In the genomic region with DNA sequence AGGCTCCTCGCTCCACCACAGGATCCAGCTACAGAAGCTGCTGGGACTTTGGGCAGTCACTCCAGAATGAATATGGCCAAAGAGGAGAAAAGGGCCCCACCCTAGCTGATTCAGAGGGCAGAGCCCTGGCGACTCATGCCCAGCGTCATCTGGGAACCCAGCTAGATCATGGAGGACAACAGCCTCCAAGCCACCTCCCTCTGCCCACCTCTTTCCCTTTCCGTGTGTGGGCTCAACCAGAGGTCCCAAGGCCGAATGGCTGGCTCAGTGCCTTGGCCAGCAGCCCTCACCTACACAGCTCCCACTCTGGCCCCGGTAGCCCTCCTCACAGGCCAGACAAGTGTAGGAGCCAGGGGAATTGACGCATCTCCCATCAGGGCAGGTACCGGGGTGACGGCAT, we compare ENCODE assay signal across 15 cellular contexts. TPM values are rescaled to one million over a fixed set of nuclear protein-coding genes. Genes with fewer than 3 reads are reported as not detected.
A peak's percentile ranks its signal among the peaks of the same experiment; 100 is the strongest.
DNase-seq lines count a peak whose midpoint lies in the region; ATAC-seq and TF ChIP-seq lines count a peak whose summit lies in the region.
"Had no signal": no experiment of that assay in that cellular context is flagged by ENCODE, and none has a peak within 500 bp of the region (broad histone marks: within the 10 kb centered on the region; RNA-seq: fewer than 3 reads in every experiment).

No MANE protein-coding gene starts in this region.

- peak overlapping the region; percentile 87 for H3K27ac ChIP-seq in osteoblast (ENCODE audit: low read depth, low read length)
- H3K27ac ChIP-seq: VCaP had no signal

- DNase-seq in Daoy (ENCODE audit: low read depth) (peak; percentile 63), RPMI7951 (ENCODE audit: low read depth) (peak; percentile 73), osteoblast (ENCODE audit: insufficient read length, low spot score, missing footprints) (peak; percentile 96), SIG-M5 (lab: John Stamatoyannopoulos, UW) (no peak), Kasumi-1 (lab: John Stamatoyannopoulos, UW) (no peak)
- DNase-seq in effector CD8-positive, alpha-beta T cell (lab: John Stamatoyannopoulos, UW), result no peak
- DNase-seq: activated T-cell treated with anti-CD3 and anti-CD28 coated beads, Interleukin-2, amount 50 U/mL, for 1 hour; cortex of kidney; hippocampal formation; NCI-H1694; stimulated activated CD8-positive, alpha-beta memory T cell treated with anti-CD3 and anti-CD28 coated beads, Interleukin-4, amount 100 ng/mL, for 48 hours had no signal

- no peak overlapping the region for H2AFZ ChIP-seq in osteoblast (ENCODE audit: low read length)

- ATAC-seq in esophagus mucosa (peak; percentile 63), GM19351 (IDR thresholded peaks at IDR 0.05; ENCODE audit: unreplicated experiment) (no peak)

- peaks cover 56% of the 10 kb centered on the region for H3K4me1 ChIP-seq in osteoblast (ENCODE audit: insufficient read depth, low read length)

- peak overlapping the region; percentile 11 for H3K4me2 ChIP-seq in osteoblast (ENCODE audit: insufficient read depth, low read length)

- H3K79me2 ChIP-seq in osteoblast (ENCODE audit: insufficient read depth, low read length), result no peaks in the 10 kb centered on the region

- no peak for TF ChIP-seq CTCF in osteoblast (IDR thresholded peaks at IDR 0.05; ENCODE audit: extremely low read depth, low read depth, low read length)

- peaks cover 85% of the 10 kb centered on the region for H3K36me3 ChIP-seq in osteoblast (ENCODE audit: insufficient read depth, low read length)

- H3K9me3 ChIP-seq in osteoblast (ENCODE audit: low read depth, low read length), result no peaks in the 10 kb centered on the region

- H3K27me3 ChIP-seq in osteoblast (ENCODE audit: insufficient read depth, low read length), result no peaks in the 10 kb centered on the region

- no peaks in the 10 kb centered on the region for H4K20me1 ChIP-seq in osteoblast (ENCODE audit: insufficient read depth, low read length)

- H3K4me3 ChIP-seq in osteoblast (ENCODE audit: insufficient read depth, low read length), result no peak overlapping the region
- H3K4me3 ChIP-seq: skin epidermis had no signal

RNA-seq across cellular contexts. Expression of a gene that starts 17.4 kb away (rescaled TPM):
- 27.1 and 27.8 TPM in 2 replicates for total RNA-seq in Daoy (2014; rRNA removed; shearing (Covaris generic))
- 32.4 and 36.1 TPM in 2 replicates for total RNA-seq in RPMI7951 (2014; rRNA removed; shearing (Covaris generic))
- total RNA-seq in esophagus mucosa (16.4 TPM), osteoblast (8.7 and 18.6 TPM in 2 replicates)

RNA-seq across cellular contexts. Expression of a gene that starts 17.9 kb away (rescaled TPM):
- total RNA-seq in Daoy (2014; rRNA removed; shearing (Covaris generic)), result 132 and 135 TPM in 2 replicates
- total RNA-seq in RPMI7951 (2014; rRNA removed; shearing (Covaris generic)), result 358 and 402 TPM in 2 replicates
- 100 TPM for total RNA-seq in esophagus mucosa
- 266 and 291 TPM in 2 replicates for total RNA-seq in osteoblast

Comparison
In these comparisons a context has a peak if more than half of its experiments do, and no peak if none do; other contexts are left out.
1. DNase-seq: peak in Daoy (single experiment), RPMI7951 (single experiment) and osteoblast (single experiment); none in SIG-M5 (single experiment), effector CD8-positive, alpha-beta T cell (single experiment) and Kasumi-1 (0 of 2).